17 cellular contexts compared by ENCODE assay signal in genomic region chr7:79982151-79982770, GRCh38.
DNase-seq lines count a peak whose midpoint lies in the region; ATAC-seq and TF ChIP-seq lines count a peak whose summit lies in the region.
"Had no signal": no experiment of that assay in that cellular context is flagged by ENCODE, and none has a peak within 500 bp of the region (broad histone marks: within the 10 kb centered on the region; RNA-seq: fewer than 3 reads in every experiment).

No MANE protein-coding gene starts in this region.

- H3K4me2 ChIP-seq in mammary epithelial cell (ENCODE audit: insufficient read depth, low read depth, low read length) = peak overlapping the region; percentile 49
- H3K4me2 ChIP-seq in SK-N-SH = peak overlapping the region; percentile 66

- H3K27ac ChIP-seq in mammary epithelial cell (ENCODE audit: insufficient read depth, low read depth, low read length) (peak overlapping the region; percentile 40), breast epithelium (no peak overlapping the region), SK-N-SH (ENCODE audit: low read depth in 2 of 2, low read length in 1 of 2) (peak overlapping the region; percentile 72 to 73), esophagus muscularis mucosa (replicated peaks in 1 of 4) (no peak overlapping the region)
- H3K27ac ChIP-seq: ovary, skin epidermis had no signal

- TF ChIP-seq EP300 in SK-N-SH (IDR thresholded peaks at IDR 0.05; ENCODE audit: borderline replicate concordance in 1 of 2, low read depth in 1 of 2, low read length in 1 of 2) = peak; percentile 53 to 93; a peak in 3 of 4 replicates
- TF ChIP-seq EP300 in esophagus muscularis mucosa (IDR thresholded peaks at IDR 0.05) = no peak

- CTCF ChIA-PET in mammary epithelial cell (lab: Charles Lee; ENCODE audit: low non-redundant PET) = no interaction called here
- CTCF ChIA-PET in SK-N-SH (lab: Yijun Ruan, JAX) = interaction anchor here (1.2 kb wide), 1 partner anchor 171 kb away, joined by 4 read pairs; no protein-coding TSS in a partner anchor

- POLR2A ChIA-PET in SK-N-SH (lab: Yijun Ruan, JAX) = no interaction called here

- no peaks in the 10 kb centered on the region for H3K27me3 ChIP-seq in mammary epithelial cell (ENCODE audit: insufficient read depth, low read length)
- no peaks in the 10 kb centered on the region for H3K27me3 ChIP-seq in breast epithelium
- no peaks in the 10 kb centered on the region for H3K27me3 ChIP-seq in SK-N-SH (ENCODE audit: insufficient read depth)
- H3K27me3 ChIP-seq in esophagus muscularis mucosa = no peaks in the 10 kb centered on the region
- H3K27me3 ChIP-seq: ovary had no signal

- H3F3A ChIP-seq in SK-N-SH (replicated peaks; ENCODE audit: insufficient read depth) = peaks cover 35% of the 10 kb centered on the region

- 41% methylated on average over 2 of the region's 2 CpGs for WGBS in mammary epithelial cell (ENCODE audit: low coverage, missing lambda C conversion rate)
- WGBS in SK-N-SH (ENCODE audit: low lambda C conversion rate) = 3% methylated on average over 2 of the region's 2 CpGs
- 41% methylated on average over 2 of the region's 2 CpGs for WGBS in esophagus muscularis mucosa

- TF ChIP-seq CTCF in mammary epithelial cell (conservative IDR thresholded peaks at IDR 0.05 in 1 of 2, IDR thresholded peaks at IDR 0.05 in 1 of 2; ENCODE audit: extremely low read depth in 1 of 2, insufficient read depth in 1 of 2, low read depth in 1 of 2, low read length in 2 of 2) (no peak), breast epithelium (IDR thresholded peaks at IDR 0.05) (no peak), SK-N-SH (IDR thresholded peaks at IDR 0.05) (no peak), fibroblast of pulmonary artery (IDR thresholded peaks at IDR 0.05; ENCODE audit: low read length, missing control alignments) (no peak), esophagus muscularis mucosa (IDR thresholded peaks at IDR 0.05) (no peak), progenitor cell of endocrine pancreas (IDR thresholded peaks at IDR 0.05; ENCODE audit: unreplicated experiment) (no peak)

- in situ Hi-C loops in mammary epithelial cell (cut with MboI; ENCODE audit: low sequenced_read_pairs in 2 of 2) = no loop called here

- H3K4me1 ChIP-seq in mammary epithelial cell (ENCODE audit: insufficient read depth, low read length) (peaks cover 4% of the 10 kb centered on the region), breast epithelium (no peaks in the 10 kb centered on the region), SK-N-SH (ENCODE audit: control insufficient read depth in 1 of 2, insufficient read depth in 2 of 2, low read depth in 1 of 2, low read length in 1 of 2) (peaks cover 23 to 31% of the 10 kb centered on the region in 2 experiments; a peak in 2 of 4 replicates), esophagus muscularis mucosa (no peaks in the 10 kb centered on the region)
- H3K4me1 ChIP-seq: Caco-2 had no signal

- ATAC-seq in activated naive CD4-positive, alpha-beta T cell treated with anti-CD3 and anti-CD28 coated beads, Interleukin-2, amount 50 U/mL, for 72 hours = no peak
- ATAC-seq: activated CD8-positive, alpha-beta T cell treated with anti-CD3 and anti-CD28 coated beads for 36 hours had no signal

- H3K27me3 Mint-ChIP-seq in progenitor cell of endocrine pancreas = no peaks in the 10 kb centered on the region
- H3K27me3 Mint-ChIP-seq: activated CD8-positive, alpha-beta T cell treated with anti-CD3 and anti-CD28 coated beads for 36 hours; type B pancreatic cell had no signal

- H3K36me3 ChIP-seq in mammary epithelial cell (ENCODE audit: insufficient read depth, low read length) (no peaks in the 10 kb centered on the region), breast epithelium (no peaks in the 10 kb centered on the region), SK-N-SH (replicated peaks in 1 of 2; ENCODE audit: control insufficient read depth in 1 of 2, insufficient read depth in 2 of 2, low read length in 1 of 2) (no peaks in the 10 kb centered on the region), esophagus muscularis mucosa (no peaks in the 10 kb centered on the region)
- H3K36me3 ChIP-seq: ovary had no signal

- no peaks in the 10 kb centered on the region for H3K9me2 ChIP-seq in SK-N-SH

- no peaks in the 10 kb centered on the region for H3K79me2 ChIP-seq in mammary epithelial cell (ENCODE audit: insufficient read depth, low read length)
- no peaks in the 10 kb centered on the region for H3K79me2 ChIP-seq in SK-N-SH (ENCODE audit: insufficient read depth)

- TF ChIP-seq POLR2A in breast epithelium (IDR thresholded peaks at IDR 0.05) (no peak), esophagus muscularis mucosa (IDR thresholded peaks at IDR 0.05; ENCODE audit: low read depth) (no peak)

- TSS peak; percentile 96 for BruUV-seq in mammary epithelial cell (replicated peaks; lab: Mats Ljungman, UMichigan)

- dilution Hi-C loops in mammary epithelial cell (cut with HindIII; ENCODE audit: low sequenced_read_pairs) = no loop called here

- H3K4me3 ChIP-seq in mammary epithelial cell (replicated peaks in 1 of 3; ENCODE audit: insufficient read depth in 1 of 3, low read depth in 2 of 3, low read length in 3 of 3) = peak overlapping the region in 2 of 3 experiments; percentile 0 to 26
- H3K4me3 ChIP-seq in breast epithelium = no peak overlapping the region
- H3K4me3 ChIP-seq in SK-N-SH (ENCODE audit: low read depth in 2 of 2, low read length in 1 of 2) = peak overlapping the region in 1 of 2 experiments; percentile 10; a peak in 1 of 4 replicates
- H3K4me3 ChIP-seq in fibroblast of pulmonary artery (replicated peaks; ENCODE audit: low read depth, low read length) = no peak overlapping the region
- no peak overlapping the region for H3K4me3 ChIP-seq in esophagus muscularis mucosa
- H3K4me3 ChIP-seq: ovary, skin epidermis had no signal

- no peaks in the 10 kb centered on the region for H4K20me1 ChIP-seq in mammary epithelial cell (ENCODE audit: insufficient read depth, low read length)
- no peaks in the 10 kb centered on the region for H4K20me1 ChIP-seq in SK-N-SH (ENCODE audit: insufficient read depth)

- H2AFZ ChIP-seq in mammary epithelial cell (ENCODE audit: low read depth, low read length) = peak overlapping the region; percentile 22
- H2AFZ ChIP-seq in SK-N-SH (ENCODE audit: low read depth) = peak overlapping the region; percentile 49; the same call in 1 of the 2 replicates

- no peak overlapping the region for H3K27ac Mint-ChIP-seq in activated naive CD4-positive, alpha-beta T cell treated with anti-CD3 and anti-CD28 coated beads, Interleukin-2, amount 50 U/mL, for 72 hours
- H3K27ac Mint-ChIP-seq in progenitor cell of endocrine pancreas = no peak overlapping the region
- H3K27ac Mint-ChIP-seq: activated CD8-positive, alpha-beta T cell treated with anti-CD3 and anti-CD28 coated beads for 36 hours; type B pancreatic cell had no signal

- peaks cover 0 to 2% of the 10 kb centered on the region in 2 donors for H3K9me3 Mint-ChIP-seq in activated naive CD4-positive, alpha-beta T cell treated with anti-CD3 and anti-CD28 coated beads, Interleukin-2, amount 50 U/mL, for 72 hours
- H3K9me3 Mint-ChIP-seq in progenitor cell of endocrine pancreas (ENCODE audit: low read depth) = peaks cover 2% of the 10 kb centered on the region
- H3K9me3 Mint-ChIP-seq: activated CD8-positive, alpha-beta T cell treated with anti-CD3 and anti-CD28 coated beads for 36 hours; type B pancreatic cell had no signal

- intact Hi-C loops in mammary epithelial cell (cut with micrococcal nuclease) (no loop called here), breast epithelium (cut with DNase I; ENCODE audit: low total_unique reads) (no loop called here), esophagus muscularis mucosa (cut with DNase I) (no loop called here)

- no peak overlapping the region for H3K4me3 Mint-ChIP-seq in progenitor cell of endocrine pancreas (ENCODE audit: low read depth)
- H3K4me3 Mint-ChIP-seq: activated CD8-positive, alpha-beta T cell treated with anti-CD3 and anti-CD28 coated beads for 36 hours; type B pancreatic cell had no signal

- no peaks in the 10 kb centered on the region for H3K36me3 Mint-ChIP-seq in activated naive CD4-positive, alpha-beta T cell treated with anti-CD3 and anti-CD28 coated beads, Interleukin-2, amount 50 U/mL, for 72 hours
- H3K36me3 Mint-ChIP-seq in progenitor cell of endocrine pancreas (ENCODE audit: insufficient read depth) = no peaks in the 10 kb centered on the region
- H3K36me3 Mint-ChIP-seq: type B pancreatic cell had no signal

- peak; percentile 28 for DNase-seq in mammary epithelial cell
- DNase-seq in breast epithelium (ENCODE audit: low spot score in 2 of 2) = no peak
- peak; percentile 78 for DNase-seq in SK-N-SH
- DNase-seq in fibroblast of pulmonary artery (ENCODE audit: low read depth) = peak; percentile 26
- DNase-seq in NCI-H1436 treated with DMSO at 0.1 percent for 48 hours (lab: John Stamatoyannopoulos, UW) = no peak
- no peak for DNase-seq in esophagus muscularis mucosa (ENCODE audit: extremely low spot score)
- no peak for DNase-seq in activated naive CD4-positive, alpha-beta T cell treated with anti-CD3 and anti-CD28 coated beads, Interleukin-2, amount 50 U/mL, for 72 hours (ENCODE audit: low spot score in 2 of 2)
- no peak for DNase-seq in progenitor cell of endocrine pancreas (ENCODE audit: low spot score, unreplicated experiment)
- DNase-seq: activated CD8-positive, alpha-beta T cell treated with anti-CD3 and anti-CD28 coated beads for 36 hours; Caco-2; kidney glomerular epithelial cell; NCI-H187 treated with DMSO at 0.1 percent for 48 hours; NCI-H510A; ovary; stimulated activated naive CD4-positive, alpha-beta T cell had no signal

- no peak overlapping the region for H3K9ac ChIP-seq in mammary epithelial cell (ENCODE audit: insufficient read depth, low read length)
- peak overlapping the region; percentile 46; the same call in 1 of the 2 replicates for H3K9ac ChIP-seq in SK-N-SH

- H3K4me1 Mint-ChIP-seq in progenitor cell of endocrine pancreas (ENCODE audit: low read depth) = no peaks in the 10 kb centered on the region

- H3K9me3 ChIP-seq in mammary epithelial cell (replicated peaks; ENCODE audit: insufficient read depth, low read length) (no peaks in the 10 kb centered on the region), breast epithelium (peaks cover 0 to 3% of the 10 kb centered on the region in 2 donors), SK-N-SH (no peaks in the 10 kb centered on the region), esophagus muscularis mucosa (no peaks in the 10 kb centered on the region)
- H3K9me3 ChIP-seq: Caco-2, ovary had no signal

- TF ChIP-seq RAD21 in SK-N-SH (IDR thresholded peaks at IDR 0.05; ENCODE audit: low read length) = peak; percentile 17; the same call in 1 of the 2 replicates

TF ChIP-seq in SK-N-SH, 30 proteins besides CTCF, POLR2A, EP300 and RAD21 (continues in another document):
- TF ChIP-seq FOSL2 (IDR thresholded peaks at IDR 0.05; ENCODE audit: borderline replicate concordance, low read depth) (peak; percentile 58; the same call in 1 of the 2 replicates), JUND (IDR thresholded peaks at IDR 0.05) (peak; percentile 73), YY1 (IDR thresholded peaks at IDR 0.05; ENCODE audit: low read depth) (no peak), RFX5 (IDR thresholded peaks at IDR 0.05; ENCODE audit: low read length) (no peak), POLR2AphosphoS5 (IDR thresholded peaks at IDR 0.05; ENCODE audit: low read depth, low read length) (peak; percentile 62; the same call in 1 of the 2 replicates), RCOR1 (IDR thresholded peaks at IDR 0.05; ENCODE audit: low read length) (peak; percentile 95), CHD2 (IDR thresholded peaks at IDR 0.05; ENCODE audit: low read length, partially characterized antibody) (peak; percentile 60)

Comparison
In these comparisons a context has a peak if more than half of its experiments do, and no peak if none do; other contexts are left out.
1. DNase-seq: peak in mammary epithelial cell (single experiment), SK-N-SH (single experiment) and fibroblast of pulmonary artery (single experiment); none in breast epithelium (0 of 2), NCI-H1436 treated with DMSO at 0.1 percent for 48 hours (single experiment), esophagus muscularis mucosa (single experiment), activated naive CD4-positive, alpha-beta T cell treated with anti-CD3 and anti-CD28 coated beads, Interleukin-2, amount 50 U/mL, for 72 hours (0 of 2) and progenitor cell of endocrine pancreas (single experiment).
2. H3K27ac ChIP-seq: peak in mammary epithelial cell (single experiment) and SK-N-SH (2 of 2); none in breast epithelium (0 of 2) and esophagus muscularis mucosa (0 of 4).
3. H3K4me3 ChIP-seq: peak in mammary epithelial cell (2 of 3); none in breast epithelium (0 of 3), fibroblast of pulmonary artery (single experiment) and esophagus muscularis mucosa (0 of 4).